Comparison of ENCODE assay signal across 6 cellular contexts in genomic region chr11:85840932-85841331, GRCh38. TPM values are rescaled to one million over a fixed set of nuclear protein-coding genes. Genes with fewer than 3 reads are reported as not detected.
"Had no signal": no experiment of that assay in that cellular context is flagged by ENCODE, and none has a peak within 500 bp of the region (broad histone marks: within the 10 kb centered on the region; RNA-seq: fewer than 3 reads in every experiment).

No MANE protein-coding gene starts in this region.

RNA-seq across cellular contexts. Expression of gene CCDC83, which starts 14.3 kb away (rescaled TPM):
- polyA plus RNA-seq: endothelial cell of umbilical vein, esophagus, fibroblast of lung, foreskin keratinocyte, heart left ventricle, heart right ventricle had no signal
